Comparison of ENCODE assay signal across 18 cellular contexts in the genomic region with DNA sequence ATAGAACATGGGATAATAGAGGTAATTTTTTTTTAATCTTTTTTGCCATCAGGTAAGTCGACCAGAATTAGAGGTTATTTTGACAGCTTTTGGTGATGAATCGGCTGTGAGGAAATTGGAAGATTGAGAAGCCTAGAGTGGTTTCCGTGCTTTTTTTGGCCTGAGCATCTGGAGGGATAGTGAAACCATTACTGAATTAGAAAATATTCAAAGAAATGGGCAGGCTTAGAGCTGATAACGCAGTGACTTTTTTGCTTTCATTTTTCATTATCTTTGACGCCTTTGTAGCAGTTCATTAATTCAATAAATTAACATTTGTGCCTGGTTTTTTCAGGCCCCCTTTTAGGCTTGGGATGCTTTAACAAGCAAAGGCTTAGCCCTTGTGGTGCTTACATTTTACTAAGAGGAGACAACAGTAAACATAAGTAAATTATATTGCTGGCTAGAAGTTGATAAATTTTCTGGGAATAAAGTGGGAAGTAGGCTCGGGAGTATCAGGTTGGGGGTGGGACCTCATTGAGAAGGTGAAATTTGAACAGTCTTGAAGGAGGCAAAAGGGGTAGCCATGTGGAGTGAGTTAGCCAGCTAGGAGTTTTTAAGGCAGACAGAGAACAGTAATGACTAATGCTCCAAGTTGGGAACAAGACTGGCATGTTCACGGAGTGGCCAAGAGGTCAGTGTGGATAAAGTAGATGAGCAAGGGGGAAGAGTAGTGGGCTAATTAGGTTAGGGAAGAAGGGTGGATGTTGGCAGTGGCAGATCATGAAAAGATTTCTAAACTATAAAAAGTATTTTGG. TPM values are rescaled to one million over a fixed set of nuclear protein-coding genes. Genes with fewer than 3 reads are reported as not detected.
"Had no signal": no experiment of that assay in that cellular context is flagged by ENCODE, and none has a peak within 500 bp of the region (broad histone marks: within the 10 kb centered on the region; RNA-seq: fewer than 3 reads in every experiment).

No MANE protein-coding gene starts in this region.

- H3K4me1 Mint-ChIP-seq: endodermal cell had no signal

- H3K27me3 Mint-ChIP-seq: activated CD4-positive, alpha-beta T cell treated with anti-CD3 and anti-CD28 coated beads, Interleukin-2, amount 10 ng/mL, durations not matched to agents 24 days and 14 days; naive thymus-derived CD8-positive, alpha-beta T cell; stimulated activated naive B cell treated with anti-CD40 and anti-IgM and Interleukin-4, amounts not matched to agents 10 μg/mL and 1 μg/mL and 100 μg/mL, for 72 hours had no signal

- H3K27ac Mint-ChIP-seq: activated CD4-positive, alpha-beta T cell treated with anti-CD3 and anti-CD28 coated beads, Interleukin-2, amount 10 ng/mL, durations not matched to agents 24 days and 14 days; endodermal cell; stimulated activated naive B cell treated with anti-CD40 and anti-IgM and Interleukin-4, amounts not matched to agents 10 μg/mL and 1 μg/mL and 100 μg/mL, for 72 hours had no signal

- H3K27ac ChIP-seq: breast epithelium, dorsolateral prefrontal cortex, gastrocnemius medialis, heart left ventricle, neutrophil, thyroid gland had no signal

- H3K4me3 ChIP-seq: breast epithelium, dorsolateral prefrontal cortex, gastrocnemius medialis, heart left ventricle, mucosa of descending colon, thyroid gland had no signal

- H3K27me3 ChIP-seq: breast epithelium, dorsolateral prefrontal cortex, gastrocnemius medialis, heart left ventricle, neutrophil, thyroid gland had no signal

- H3K36me3 ChIP-seq: breast epithelium had no signal

- H3K9me3 Mint-ChIP-seq: endodermal cell had no signal

- ATAC-seq: gastrocnemius medialis; heart left ventricle; mucosa of descending colon; naive thymus-derived CD8-positive, alpha-beta T cell; stimulated activated naive B cell treated with anti-CD40 and anti-IgM and Interleukin-4, amounts not matched to agents 10 μg/mL and 1 μg/mL and 100 μg/mL, for 72 hours had no signal

- H3K9me3 ChIP-seq: breast epithelium, gastrocnemius medialis, heart left ventricle, mucosa of descending colon, neutrophil, thyroid gland had no signal

- DNase-seq: activated CD4-positive, alpha-beta T cell treated with anti-CD3 and anti-CD28 coated beads, Interleukin-2, amount 10 ng/mL, durations not matched to agents 24 days and 14 days; activated CD4-positive, CD25-positive, alpha-beta regulatory T cell; activated CD8-positive, alpha-beta memory T cell treated with anti-CD3 and anti-CD28 coated beads for 24 hours; activated naive CD4-positive, alpha-beta T cell treated with Interleukin-2 at 50 U/mL for 16 hours; anterior cingulate cortex; dorsolateral prefrontal cortex; endodermal cell; gastrocnemius medialis; heart left ventricle; mucosa of descending colon; naive thymus-derived CD8-positive, alpha-beta T cell; retina; stimulated activated CD4-positive, alpha-beta T cell treated with anti-CD3 and anti-CD28 coated beads, Interleukin-2, amount 100 ng/mL, for 48 hours; stimulated activated naive B cell treated with anti-CD40 and anti-IgM and Interleukin-4, amounts not matched to agents 10 μg/mL and 1 μg/mL and 100 μg/mL, for 72 hours; thyroid gland had no signal

- H3K4me3 Mint-ChIP-seq: activated CD4-positive, alpha-beta T cell treated with anti-CD3 and anti-CD28 coated beads, Interleukin-2, amount 10 ng/mL, durations not matched to agents 24 days and 14 days; endodermal cell; naive thymus-derived CD8-positive, alpha-beta T cell; stimulated activated naive B cell treated with anti-CD40 and anti-IgM and Interleukin-4, amounts not matched to agents 10 μg/mL and 1 μg/mL and 100 μg/mL, for 72 hours had no signal

- H3K4me1 ChIP-seq: breast epithelium, thyroid gland had no signal

RNA-seq across cellular contexts. Expression of gene KCTD4, which starts 44.1 kb away (rescaled TPM):
- total RNA-seq: activated CD4-positive, alpha-beta T cell treated with anti-CD3 and anti-CD28 coated beads, Interleukin-2, amount 10 ng/mL, durations not matched to agents 24 days and 14 days; endodermal cell; gastrocnemius medialis; naive thymus-derived CD8-positive, alpha-beta T cell; skeletal muscle tissue had no signal
